Comparison of ENCODE assay signal across 15 cellular contexts in the genomic region with DNA sequence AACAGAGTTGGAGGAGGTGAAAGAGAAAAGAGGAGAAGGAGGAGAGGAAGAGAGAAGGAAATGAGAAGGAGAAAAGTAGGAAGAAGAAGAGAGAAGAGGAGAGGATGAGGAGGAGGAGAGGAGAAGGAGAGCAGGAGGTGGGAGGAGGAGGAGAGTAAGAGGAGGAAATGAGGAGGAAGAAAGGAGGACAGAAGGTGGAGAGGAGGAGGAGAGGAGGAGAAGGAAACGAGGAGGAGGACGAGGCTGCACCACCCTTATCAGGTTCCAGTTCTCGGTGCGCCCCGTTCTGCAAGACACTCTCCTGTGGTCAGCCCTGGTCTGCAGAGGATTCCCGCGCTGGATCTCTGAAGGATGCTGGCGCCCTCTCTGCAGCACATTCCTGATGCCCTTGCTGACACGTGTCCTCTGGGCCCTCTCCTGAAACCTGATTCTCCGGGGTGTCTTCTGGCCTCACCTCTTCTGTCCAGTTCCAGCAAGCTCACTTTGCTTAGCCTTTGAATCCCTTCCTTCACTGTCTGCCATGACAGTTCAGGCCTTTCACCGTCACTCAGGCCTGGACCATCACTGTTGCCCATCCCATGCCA. TPM values are rescaled to one million over a fixed set of nuclear protein-coding genes. Genes with fewer than 3 reads are reported as not detected.
"Had no signal": no experiment of that assay in that cellular context is flagged by ENCODE, and none has a peak within 500 bp of the region (broad histone marks: within the 10 kb centered on the region; RNA-seq: fewer than 3 reads in every experiment).

No MANE protein-coding gene starts in this region.

RNA-seq across cellular contexts. Expression of a gene that starts 15.8 kb away (rescaled TPM):
- total RNA-seq: activated B cell treated with CpG ODN at 0.5 μM for 24 hours; activated CD4-positive, alpha-beta memory T cell treated with anti-CD3 and anti-CD28 coated beads for 36 hours; activated CD4-positive, alpha-beta T cell treated with anti-CD3 and anti-CD28 coated beads, Interleukin-2, amount 10 ng/mL, durations not matched to agents 24 days and 14 days; activated CD8-positive, alpha-beta memory T cell treated with anti-CD3 and anti-CD28 coated beads for 36 hours; activated CD8-positive, alpha-beta T cell treated with anti-CD3 and anti-CD28 coated beads for 36 hours; activated naive CD4-positive, alpha-beta T cell treated with anti-CD3 and anti-CD28 coated beads for 36 hours; activated naive CD4-positive, alpha-beta T cell treated with anti-CD3 and anti-CD28 coated beads, Interleukin-2, amount 50 U/mL, for 72 hours; activated naive CD8-positive, alpha-beta T cell treated with anti-CD3 and anti-CD28 coated beads for 36 hours; activated T-cell treated with anti-CD3 and anti-CD28 coated beads, Interleukin-2, amount 50 U/mL, for 4 hours; adrenal gland; aorta; astrocyte; body of pancreas; breast epithelium; cardiac muscle cell had no signal
- polyA plus RNA-seq: aorta, cardiac muscle cell had no signal
